8 cellular contexts compared by ENCODE assay signal in genomic region chr17:28811594-28812135, GRCh38. TPM values are rescaled to one million over a fixed set of nuclear protein-coding genes. Genes with fewer than 3 reads are reported as not detected.
DNase-seq lines count a peak whose midpoint lies in the region; ATAC-seq, FAIRE-seq and TF ChIP-seq lines count a peak whose summit lies in the region.

No MANE protein-coding gene starts in this region.

- H3K4me3 Mint-ChIP-seq in astrocyte (ENCODE audit: unreplicated experiment) = peak overlapping the region; percentile 92
- peak overlapping the region; percentile 88 to 89 for H3K4me3 Mint-ChIP-seq in stimulated activated naive CD8-positive, alpha-beta T cell treated with anti-CD3 and anti-CD28 coated beads, Interleukin-15, amount 100 ng/mL, for 72 hours

- no peaks in the 10 kb centered on the region for H3K27me3 ChIP-seq in left ventricle myocardium inferior (ENCODE audit: low read depth)
- no peaks in the 10 kb centered on the region for H3K27me3 ChIP-seq in astrocyte (ENCODE audit: insufficient read depth, low read length)

- H3K27ac ChIP-seq in left ventricle myocardium inferior (replicated peaks) = peak overlapping the region; percentile 90
- peak overlapping the region; percentile 96 for H3K27ac ChIP-seq in astrocyte (ENCODE audit: low read depth, low read length)
- H3K27ac ChIP-seq in kidney (ENCODE audit: low read depth in 2 of 2, low read length in 2 of 2) = peak overlapping the region; percentile 94 to 97

- H3K4me2 ChIP-seq in astrocyte (ENCODE audit: low read length) = peak overlapping the region; percentile 92

- no peaks in the 10 kb centered on the region for H3K27me3 Mint-ChIP-seq in astrocyte (ENCODE audit: low read depth, unreplicated experiment)
- H3K27me3 Mint-ChIP-seq in stimulated activated naive CD8-positive, alpha-beta T cell treated with anti-CD3 and anti-CD28 coated beads, Interleukin-15, amount 100 ng/mL, for 72 hours = no peaks in the 10 kb centered on the region

- H3K9me3 ChIP-seq in left ventricle myocardium inferior (replicated peaks) (no peaks in the 10 kb centered on the region), astrocyte (ENCODE audit: insufficient read depth, low read depth, low read length) (no peaks in the 10 kb centered on the region), kidney (ENCODE audit: control insufficient read depth in 1 of 2, low read length in 2 of 2) (no peaks in the 10 kb centered on the region)

- no peaks in the 10 kb centered on the region for H3K36me3 Mint-ChIP-seq in astrocyte (ENCODE audit: low read depth, unreplicated experiment)

- no peaks in the 10 kb centered on the region for H3K9me3 Mint-ChIP-seq in astrocyte (ENCODE audit: unreplicated experiment)
- H3K9me3 Mint-ChIP-seq in stimulated activated naive CD8-positive, alpha-beta T cell treated with anti-CD3 and anti-CD28 coated beads, Interleukin-15, amount 100 ng/mL, for 72 hours = no peaks in the 10 kb centered on the region

- FAIRE-seq in astrocyte (lab: Jason Lieb, UNC) (no peak), kidney (lab: Jason Lieb, UNC) (no peak)

- H3K4me3 ChIP-seq in left ventricle myocardium inferior (peak overlapping the region; percentile 98), astrocyte (ENCODE audit: insufficient read depth, low read depth, low read length) (peak overlapping the region; percentile 80), kidney (ENCODE audit: low read length in 2 of 2) (peak overlapping the region; percentile 72 to 90)

- intact Hi-C loops in left ventricle myocardium inferior (cut with micrococcal nuclease) = no loop called here
- intact Hi-C loops in left cardiac atrium (cut with DNase I) = no loop called here
- intact Hi-C loops in kidney (cut with DNase I) = no loop called here

- H3K9ac ChIP-seq in astrocyte (ENCODE audit: low read length) (peak overlapping the region; percentile 98), kidney (ENCODE audit: low read length in 2 of 2) (peak overlapping the region; percentile 68 to 82)

- DNase-seq in left ventricle myocardium inferior = no peak
- DNase-seq in left cardiac atrium = no peak
- DNase-seq in NCI-H1417 treated with DMSO at 0.1 percent for 48 hours (lab: John Stamatoyannopoulos, UW) = peak; percentile 7
- peak; percentile 7 for DNase-seq in astrocyte (ENCODE audit: low read depth)
- DNase-seq in kidney = no peak
- DNase-seq in stimulated activated naive CD8-positive, alpha-beta T cell treated with anti-CD3 and anti-CD28 coated beads, Interleukin-15, amount 100 ng/mL, for 72 hours = peak in 1 of 2 donors; percentile 1
- DNase-seq in NCI-H2196 (lab: John Stamatoyannopoulos, UW; ENCODE audit: unreplicated experiment) = no peak

- peak overlapping the region; percentile 72 for H3K27ac Mint-ChIP-seq in astrocyte (ENCODE audit: unreplicated experiment)
- H3K27ac Mint-ChIP-seq in stimulated activated naive CD8-positive, alpha-beta T cell treated with anti-CD3 and anti-CD28 coated beads, Interleukin-15, amount 100 ng/mL, for 72 hours = peak overlapping the region; percentile 76 to 83

- no peaks in the 10 kb centered on the region for H3K36me3 ChIP-seq in left ventricle myocardium inferior
- no peaks in the 10 kb centered on the region for H3K36me3 ChIP-seq in astrocyte (ENCODE audit: insufficient read depth, low read length)
- H3K36me3 ChIP-seq in kidney (ENCODE audit: control insufficient read depth in 1 of 2, insufficient read depth in 2 of 2, low read length in 2 of 2) = no peaks in the 10 kb centered on the region

- peaks cover 50% of the 10 kb centered on the region for H3K4me1 ChIP-seq in left ventricle myocardium inferior
- peaks cover 28% of the 10 kb centered on the region for H3K4me1 ChIP-seq in astrocyte (ENCODE audit: insufficient read depth, low read length)
- peaks cover 6 to 17% of the 10 kb centered on the region in 2 donors for H3K4me1 ChIP-seq in kidney (ENCODE audit: control insufficient read depth in 1 of 2, insufficient read depth in 1 of 2, low read depth in 1 of 2, low read length in 2 of 2)

- H3K4me1 Mint-ChIP-seq in astrocyte (ENCODE audit: low read depth, unreplicated experiment) = peaks cover 33% of the 10 kb centered on the region
- peaks cover 53% of the 10 kb centered on the region for H3K4me1 Mint-ChIP-seq in stimulated activated naive CD8-positive, alpha-beta T cell treated with anti-CD3 and anti-CD28 coated beads, Interleukin-15, amount 100 ng/mL, for 72 hours

- peaks cover 38% of the 10 kb centered on the region for H4K20me1 ChIP-seq in astrocyte (ENCODE audit: insufficient read depth, low read length)

- ATAC-seq in left cardiac atrium (no peak), HG02763 (IDR thresholded peaks at IDR 0.05; ENCODE audit: unreplicated experiment) (no peak)
- ATAC-seq in stimulated activated naive CD8-positive, alpha-beta T cell treated with anti-CD3 and anti-CD28 coated beads, Interleukin-15, amount 100 ng/mL, for 72 hours = no peak

- peak overlapping the region; percentile 59 for H2AFZ ChIP-seq in astrocyte (ENCODE audit: low read depth, low read length)

- TF ChIP-seq CTCF in left ventricle myocardium inferior (IDR thresholded peaks at IDR 0.05; ENCODE audit: borderline replicate concordance) (no peak), astrocyte (IDR thresholded peaks at IDR 0.05; ENCODE audit: insufficient read depth, low read depth, low read length) (no peak), kidney (IDR thresholded peaks at IDR 0.05; ENCODE audit: borderline replicate concordance, extremely low read depth, insufficient read depth) (no peak)

- H3K79me2 ChIP-seq in astrocyte (ENCODE audit: insufficient read depth, low read length) = peaks cover 66% of the 10 kb centered on the region

RNA-seq across cellular contexts. Expression of gene FAM222B, which starts 30.9 kb away (rescaled TPM):
- 17.5 TPM for total RNA-seq in left ventricle myocardium inferior
- 10 to 100 TPM; 15.7 to 18.8 TPM for total RNA-seq in left cardiac atrium
- 51.4 and 53.0 TPM in 2 replicates for total RNA-seq in astrocyte
- 31.0 TPM for total RNA-seq in kidney
- polyA plus RNA-seq in kidney (ENCODE audit: insufficient read depth, low read depth, low replicate concordance) = 13.0 TPM

RNA-seq across cellular contexts. Expression of gene ERAL1, which starts 43.2 kb away (rescaled TPM):
- total RNA-seq in left ventricle myocardium inferior (35.4 TPM), left cardiac atrium (10 to 100 TPM; 29.0 to 30.2 TPM), astrocyte (38.2 and 38.4 TPM in 2 replicates), kidney (29.5 TPM)
- 71.6 TPM for polyA plus RNA-seq in kidney (ENCODE audit: insufficient read depth, low read depth, low replicate concordance)

Comparison
In these comparisons a context has a peak if more than half of its experiments do, and no peak if none do; other contexts are left out.
1. DNase-seq: peak in NCI-H1417 treated with DMSO at 0.1 percent for 48 hours (single experiment) and astrocyte (single experiment); none in left ventricle myocardium inferior (single experiment), left cardiac atrium (single experiment), kidney (single experiment) and NCI-H2196 (single experiment).
2. Peak in every context shown above with its lines, with median percentiles within 50 percentile points of each other: H3K27ac ChIP-seq and H3K4me3 ChIP-seq.